11 cellular contexts compared by ENCODE assay signal in the genomic region with DNA sequence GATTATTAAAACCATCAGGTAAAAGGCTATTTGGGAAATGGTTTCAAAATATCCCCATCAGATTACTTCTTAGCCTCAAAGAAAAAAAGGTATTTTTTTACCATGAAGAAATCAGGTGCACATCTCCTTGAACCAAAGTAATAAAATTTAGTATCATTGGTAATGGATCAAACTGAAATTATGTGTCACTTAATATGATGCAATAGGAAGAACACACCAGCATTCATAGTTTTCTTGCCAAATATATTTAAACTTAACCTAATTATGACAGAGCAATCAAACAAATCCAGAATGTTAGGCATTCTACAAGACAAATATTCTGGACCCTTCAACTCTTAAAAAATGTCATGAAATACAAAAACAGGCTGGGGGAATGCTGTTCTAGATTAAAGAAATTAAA. TPM values are rescaled to one million over a fixed set of nuclear protein-coding genes. Genes with fewer than 3 reads are reported as not detected.
"Had no signal": no experiment of that assay in that cellular context is flagged by ENCODE, and none has a peak within 500 bp of the region (broad histone marks: within the 10 kb centered on the region; RNA-seq: fewer than 3 reads in every experiment).

No MANE protein-coding gene starts in this region.

- DNase-seq: HFFc6, Karpas-422, KBM-7 had no signal

- H3K27ac ChIP-seq: KMS-11 had no signal

- H3K4me3 ChIP-seq: GM23338, HAP-1 had no signal

- H3K9ac ChIP-seq: KMS-11 had no signal

- FAIRE-seq: H1, H54, HTR-8/SVneo had no signal

- H2AFZ ChIP-seq: GM23338 had no signal

- H3K4me2 ChIP-seq: GM23338, KMS-11 had no signal

- H3K36me3 ChIP-seq: HAP-1 had no signal

- H3K9me3 ChIP-seq: HAP-1 had no signal

- ATAC-seq: GM23338, HCT116 had no signal

RNA-seq across cellular contexts. Expression of a gene that starts 4.1 kb away (rescaled TPM):
- total RNA-seq: HT-29 had no signal
